Comparison of ENCODE assay signal across 24 cellular contexts in genomic region chr9:27717991-27718390, GRCh38.
"Had no signal": no experiment of that assay in that cellular context is flagged by ENCODE, and none has a peak within 500 bp of the region (broad histone marks: within the 10 kb centered on the region; RNA-seq: fewer than 3 reads in every experiment).

No MANE protein-coding gene starts in this region.

- ATAC-seq: activated CD4-positive, alpha-beta T cell treated with anti-CD3 and anti-CD28 coated beads for 36 hours; activated CD8-positive, alpha-beta memory T cell treated with anti-CD3 and anti-CD28 coated beads, Interleukin-2, amount 10 ng/mL, durations not matched to agents 7 days and 5 days; activated CD8-positive, alpha-beta T cell treated with anti-CD3 and anti-CD28 coated beads, Interleukin-2, amount 10 ng/mL, durations not matched to agents 7 days and 5 days; activated naive CD8-positive, alpha-beta T cell treated with anti-CD3 and anti-CD28 coated beads, Interleukin-2, amount 50 U/mL, for 24 hours; gastroesophageal sphincter; heart right ventricle had no signal

- H3K4me3 ChIP-seq: adrenal gland, ascending aorta, esophagus squamous epithelium, gastroesophageal sphincter, heart right ventricle had no signal

- DNase-seq: activated CD4-positive, alpha-beta memory T cell treated with anti-CD3 and anti-CD28 coated beads for 36 hours; activated CD4-positive, alpha-beta T cell treated with anti-CD3 and anti-CD28 coated beads for 36 hours; activated CD4-positive, alpha-beta T cell treated with anti-CD3 and anti-CD28 coated beads, Interleukin-2, amount 10 ng/mL, durations not matched to agents 24 days and 14 days; activated CD4-positive, CD25-positive, alpha-beta regulatory T cell; activated CD4-positive, CD25-positive, alpha-beta regulatory T cell treated with anti-CD3 and anti-CD28 coated beads, Interleukin-2, amount 50 U/mL, for 72 hours; activated CD8-positive, alpha-beta memory T cell treated with anti-CD3 and anti-CD28 coated beads, Interleukin-2, amount 10 ng/mL, durations not matched to agents 7 days and 5 days; activated CD8-positive, alpha-beta memory T cell treated with anti-CD3 and anti-CD28 coated beads, Interleukin-2, amount 50 U/mL, for 4 hours; activated CD8-positive, alpha-beta T cell treated with anti-CD3 and anti-CD28 coated beads, Interleukin-2, amount 10 ng/mL, durations not matched to agents 7 days and 5 days; activated effector memory CD4-positive, alpha-beta T cell treated with anti-CD3 and anti-CD28 coated beads, Interleukin-2, amount 50 U/mL, for 16 hours; activated naive CD4-positive, alpha-beta T cell treated with anti-CD3 and anti-CD28 coated beads for 36 hours; activated naive CD8-positive, alpha-beta T cell treated with anti-CD3 and anti-CD28 coated beads for 36 hours; activated naive CD8-positive, alpha-beta T cell treated with anti-CD3 and anti-CD28 coated beads, Interleukin-2, amount 50 U/mL, for 24 hours; activated T-cell treated with anti-CD3 and anti-CD28 coated beads, Interleukin-2, amount 50 U/mL, for 1 hour; activated T-cell treated with anti-CD3 and anti-CD28 coated beads, Interleukin-2, amount 50 U/mL, for 48 hours; adrenal gland; amygdala; brain microvascular endothelial cell; effector CD8-positive, alpha-beta T cell; esophagus squamous epithelium; foreskin melanocyte; heart right ventricle; T-helper 2 cell had no signal
